1 cellular context compared by ENCODE assay signal in genomic region chr17:44533533-44534246, GRCh38.
TF ChIP-seq lines count a peak whose summit lies in the region.

No MANE protein-coding gene starts in this region.

TF ChIP-seq in GM12878, 131 proteins besides CTCF, POLR2A, EP300 and RAD21:
- TF ChIP-seq MEF2B (IDR thresholded peaks at IDR 0.05; ENCODE audit: partially characterized antibody, poor library complexity, severe bottlenecking) (peak; percentile 58), YY1 (IDR thresholded peaks at IDR 0.05; ENCODE audit: low read depth, low read length) (peak; percentile 68), ZBED1 (IDR thresholded peaks at IDR 0.05; ENCODE audit: borderline replicate concordance) (no peak), MYB (IDR thresholded peaks at IDR 0.05; ENCODE audit: borderline replicate concordance, low read depth, low read length) (no peak), SREBF2 (IDR thresholded peaks at IDR 0.05; ENCODE audit: low read length) (no peak), ZNF24 (IDR thresholded peaks at IDR 0.05) (no peak), FOXM1 (IDR thresholded peaks at IDR 0.05; ENCODE audit: low read depth, low read length) (no peak), NRF1 (conservative IDR thresholded peaks at IDR 0.05; ENCODE audit: low read depth, low read length) (no peak), MTA3 (IDR thresholded peaks at IDR 0.05; ENCODE audit: borderline replicate concordance, low read length) (no peak), STAT3 (IDR thresholded peaks at IDR 0.05; ENCODE audit: low read depth, low read length) (no peak), FOXK2 (IDR thresholded peaks at IDR 0.05) (no peak), ZBTB33 (IDR thresholded peaks at IDR 0.05) (no peak), SMARCA5 (IDR thresholded peaks at IDR 0.05) (peak; percentile 79; the same call in 1 of the 2 replicates), ATF2 (IDR thresholded peaks at IDR 0.05; ENCODE audit: low read length) (no peak), BACH1 (IDR thresholded peaks at IDR 0.05; ENCODE audit: borderline replicate concordance) (no peak), SMC3 (IDR thresholded peaks at IDR 0.05; ENCODE audit: borderline replicate concordance, low read length) (peak; percentile 98), BHLHE40 (IDR thresholded peaks at IDR 0.05; ENCODE audit: borderline replicate concordance in 1 of 2, low read depth in 2 of 2, low read length in 1 of 2) (peak; percentile 44 to 69; a peak in 2 of 4 replicates), MAX (IDR thresholded peaks at IDR 0.05; ENCODE audit: low read depth, low read length) (peak; percentile 40; the same call in 1 of the 2 replicates), ZNF384 (IDR thresholded peaks at IDR 0.05; ENCODE audit: borderline replicate concordance, low read depth, low read length) (no peak), RCOR1 (conservative IDR thresholded peaks at IDR 0.05; ENCODE audit: low read depth, low read length) (no peak), EED (IDR thresholded peaks at IDR 0.05; ENCODE audit: low read depth) (no peak), HDAC6 (IDR thresholded peaks at IDR 0.05; ENCODE audit: unreplicated experiment) (no peak), ASH2L (IDR thresholded peaks at IDR 0.05; ENCODE audit: borderline replicate concordance, low read depth) (no peak), MYC (IDR thresholded peaks at IDR 0.05; ENCODE audit: insufficient read depth, insufficient read length, insufficient replicate concordance, low read length, severe bottlenecking) (no peak), IKZF1 (conservative IDR thresholded peaks at IDR 0.05) (0 out of 2 replicates have a peak, but pooled peaks have one; percentile 26), ZNF274 (IDR thresholded peaks at IDR 0.05; ENCODE audit: insufficient read depth, insufficient read length) (no peak), KDM1A (IDR thresholded peaks at IDR 0.05; ENCODE audit: borderline replicate concordance) (no peak), RB1 (IDR thresholded peaks at IDR 0.05; ENCODE audit: borderline replicate concordance) (peak; percentile 80; the same call in 1 of the 2 replicates), TARDBP (IDR thresholded peaks at IDR 0.05; ENCODE audit: borderline replicate concordance) (no peak), E4F1 (IDR thresholded peaks at IDR 0.05; ENCODE audit: borderline replicate concordance, partially characterized antibody) (no peak), BCL11A (IDR thresholded peaks at IDR 0.05; ENCODE audit: low read depth, low read length) (no peak), ZSCAN29 (IDR thresholded peaks at IDR 0.05) (no peak), CREM (IDR thresholded peaks at IDR 0.05; ENCODE audit: low read depth) (no peak), EGR1 (IDR thresholded peaks at IDR 0.05; ENCODE audit: borderline replicate concordance in 1 of 2, low read depth in 2 of 2, low read length in 2 of 2) (no peak), CHD2 (IDR thresholded peaks at IDR 0.05; ENCODE audit: borderline replicate concordance, low read depth, low read length) (0 out of 2 replicates have a peak, but pooled peaks have one; percentile 22), HCFC1 (IDR thresholded peaks at IDR 0.05; ENCODE audit: low read length) (no peak), SMAD5 (IDR thresholded peaks at IDR 0.05; ENCODE audit: low read depth) (no peak), RBBP5 (conservative IDR thresholded peaks at IDR 0.05) (no peak), POLR2AphosphoS2 (IDR thresholded peaks at IDR 0.05; ENCODE audit: low read depth, low read length) (no peak), ELK1 (IDR thresholded peaks at IDR 0.05; ENCODE audit: low read depth, low read length) (no peak), BCLAF1 (IDR thresholded peaks at IDR 0.05) (no peak), POU2F2 (IDR thresholded peaks at IDR 0.05; ENCODE audit: borderline replicate concordance, low read depth, low read length) (0 out of 3 replicates have a peak, but pooled peaks have one; percentile 51), RELB (IDR thresholded peaks at IDR 0.05; ENCODE audit: low read depth) (no peak), CHD1 (IDR thresholded peaks at IDR 0.05; ENCODE audit: low read depth, low read length) (no peak), WRNIP1 (IDR thresholded peaks at IDR 0.05; ENCODE audit: borderline replicate concordance, low read depth, low read length) (no peak), NR2C2 (IDR thresholded peaks at IDR 0.05; ENCODE audit: borderline replicate concordance, control insufficient read depth, insufficient read length, low read depth) (no peak), BCL3 (IDR thresholded peaks at IDR 0.05; ENCODE audit: borderline replicate concordance, insufficient read depth, low read depth, low read length, poor library complexity, severe bottlenecking) (no peak)
